21 cellular contexts compared by ENCODE assay signal in genomic region chr7:152851326-152851725, GRCh38.
DNase-seq lines count a peak whose midpoint lies in the region; ATAC-seq, FAIRE-seq and TF ChIP-seq lines count a peak whose summit lies in the region.
"Had no signal": no experiment of that assay in that cellular context is flagged by ENCODE, and none has a peak within 500 bp of the region (broad histone marks: within the 10 kb centered on the region; RNA-seq: fewer than 3 reads in every experiment).

No MANE protein-coding gene starts in this region.

- no peaks in the 10 kb centered on the region for H3K9me2 ChIP-seq in GM23338 (ENCODE audit: insufficient read depth)

- no peak overlapping the region for H3K27ac ChIP-seq in GM23338 (ENCODE audit: low read depth)
- H3K27ac ChIP-seq in K562 (ENCODE audit: extremely low read depth, low read depth, low read length) = no peak overlapping the region
- H3K27ac ChIP-seq: A549, KMS-11 had no signal

- no TSS peak for BruUV-seq in K562 (replicated peaks; lab: Mats Ljungman, UMichigan)

- H3F3A ChIP-seq in GM23338 (replicated peaks; ENCODE audit: low read depth) = no peaks in the 10 kb centered on the region

- in situ Hi-C loops in K562 (cut with MboI) = no loop called here

- H3K36me3 Mint-ChIP-seq in GM23338 (ENCODE audit: low read depth) = peaks cover 31% of the 10 kb centered on the region
- H3K36me3 Mint-ChIP-seq in nephron progenitor cell (ENCODE audit: low read depth) = peaks cover 55% of the 10 kb centered on the region

- POLR2A ChIA-PET in K562 (lab: Yijun Ruan, JAX) = no interaction called here

- H3K4me1 Mint-ChIP-seq in GM23338 = no peaks in the 10 kb centered on the region
- peaks cover 18% of the 10 kb centered on the region for H3K4me1 Mint-ChIP-seq in nephron progenitor cell

- H3K27me3 Mint-ChIP-seq in GM23338 (ENCODE audit: insufficient read depth, low read depth, poor library complexity) (peaks cover 10% of the 10 kb centered on the region), nephron progenitor cell (ENCODE audit: low read depth, poor library complexity) (no peaks in the 10 kb centered on the region)
- H3K27me3 Mint-ChIP-seq: CD4-positive, alpha-beta memory T cell had no signal

- TF ChIP-seq POLR2A in K562 (conservative IDR thresholded peaks at IDR 0.05) = no peak

- no peaks in the 10 kb centered on the region; the same call in 1 of the 2 replicates for H4K20me1 ChIP-seq in GM23338 (replicated peaks; ENCODE audit: insufficient read depth)
- H4K20me1 ChIP-seq in K562 (replicated peaks; ENCODE audit: control insufficient read depth, insufficient read depth, low read length) = no peaks in the 10 kb centered on the region; the same call in 1 of the 2 replicates

- H3K9me1 ChIP-seq in K562 (ENCODE audit: control insufficient read depth, insufficient read depth, low read length) = no peaks in the 10 kb centered on the region

- DNase-seq in AG08395 (ENCODE audit: low spot score) (peak; percentile 2), GM23338 (ENCODE audit: low spot score) (no peak), K562 (ENCODE audit: extremely low read depth in 1 of 4, low spot score in 3 of 4) (peak in 1 of 4 experiments; percentile 11), nephron progenitor cell (no peak), NOMO-1 (lab: John Stamatoyannopoulos, UW; ENCODE audit: unreplicated experiment in 2 of 2) (no peak)
- DNase-seq: CD4-positive, alpha-beta memory T cell; COR-L47; IMR-90; NCI-H1048; NCI-H1417; NCI-H1694; NCI-H2029 treated with DMSO at 0.1 percent for 48 hours; NCI-H2227 treated with DMSO at 0.1 percent for 48 hours; NCI-H526 treated with DMSO at 0.1 percent for 48 hours; T-helper 1 cell had no signal

- WGBS in K562 (ENCODE audit: insufficient coverage, low coverage, missing lambda C conversion rate) = 86% methylated on average over 15 of the region's 15 CpGs

- H3K9me3 Mint-ChIP-seq in GM23338 = no peaks in the 10 kb centered on the region
- no peaks in the 10 kb centered on the region for H3K9me3 Mint-ChIP-seq in nephron progenitor cell
- H3K9me3 Mint-ChIP-seq: CD4-positive, alpha-beta memory T cell had no signal

- no peaks in the 10 kb centered on the region for H3K79me2 ChIP-seq in GM23338 (replicated peaks; ENCODE audit: insufficient read depth)
- H3K79me2 ChIP-seq in K562 (ENCODE audit: control insufficient read depth, insufficient read depth, low read length) = no peaks in the 10 kb centered on the region

- H3K27ac Mint-ChIP-seq in GM23338 (peak overlapping the region; percentile 22; the same call in 1 of the 2 replicates), nephron progenitor cell (peak overlapping the region; percentile 33)
- H3K27ac Mint-ChIP-seq: CD4-positive, alpha-beta memory T cell had no signal

- no peaks in the 10 kb centered on the region for H3K9me3 ChIP-seq in K562 (replicated peaks; ENCODE audit: control insufficient read depth, insufficient read depth, low read depth, low read length)
- H3K9me3 ChIP-seq: A549, HAP-1 had no signal

- no peak overlapping the region for H3K4me3 Mint-ChIP-seq in GM23338
- H3K4me3 Mint-ChIP-seq in nephron progenitor cell = no peak overlapping the region
- H3K4me3 Mint-ChIP-seq: CD4-positive, alpha-beta memory T cell had no signal

- H3K4me3 ChIP-seq in GM23338 (no peak overlapping the region), K562 (no peak overlapping the region)
- H3K4me3 ChIP-seq: A549, HAP-1 had no signal

- no peak for ATAC-seq in GM23338
- ATAC-seq in K562 = no peak
- ATAC-seq in GM21526 (IDR thresholded peaks at IDR 0.05; ENCODE audit: low FRiP score, unreplicated experiment) = no peak
- ATAC-seq in GM21367 (IDR thresholded peaks at IDR 0.05; ENCODE audit: unreplicated experiment) = no peak
- ATAC-seq: A549 had no signal

- H2AFZ ChIP-seq in GM23338 = no peak overlapping the region
- H2AFZ ChIP-seq in K562 (ENCODE audit: low read depth, low read length) = no peak overlapping the region

- intact Hi-C loops in K562 (cut with micrococcal nuclease) = no loop called here

- H3K9ac ChIP-seq in K562 (ENCODE audit: insufficient read depth in 1 of 2, low read depth in 2 of 2, low read length in 2 of 2) = peak overlapping the region in 1 of 2 experiments; percentile 71; a peak in 1 of 4 replicates
- H3K9ac ChIP-seq: KMS-11 had no signal

- FAIRE-seq in K562 (lab: Jason Lieb, UNC) = no peak
- FAIRE-seq: A549, G401.6 had no signal

- CTCF ChIA-PET in K562 (lab: Yijun Ruan, JAX; ENCODE audit: low intra/inter-chr PET ratio) = no interaction called here

- H3K27me3 ChIP-seq in GM23338 (ENCODE audit: insufficient read depth) = no peaks in the 10 kb centered on the region
- no peaks in the 10 kb centered on the region for H3K27me3 ChIP-seq in K562 (ENCODE audit: control insufficient read depth in 2 of 2, insufficient read depth in 2 of 2, low read length in 2 of 2)

- H3K4me1 ChIP-seq in GM23338 (ENCODE audit: insufficient read depth) (no peaks in the 10 kb centered on the region), K562 (replicated peaks in 1 of 2; ENCODE audit: control insufficient read depth in 2 of 2, insufficient read depth in 2 of 2, low read length in 2 of 2) (peaks cover 0 to 11% of the 10 kb centered on the region in 2 experiments; a peak in 1 of 5 replicates)
- H3K4me1 ChIP-seq: A549, HAP-1 had no signal

- H3K4me2 ChIP-seq in GM23338 (no peak overlapping the region), K562 (ENCODE audit: insufficient read depth, low read length) (no peak overlapping the region)
- H3K4me2 ChIP-seq: A549, KMS-11 had no signal

- no peak for TF ChIP-seq EP300 in K562 (IDR thresholded peaks at IDR 0.05; ENCODE audit: low read length)

- TF ChIP-seq RAD21 in K562 (CRISPR knock-in tag; conservative IDR thresholded peaks at IDR 0.05 in 1 of 2, IDR thresholded peaks at IDR 0.05 in 1 of 2) = no peak

- TF ChIP-seq CTCF in GM23338 (conservative IDR thresholded peaks at IDR 0.05; ENCODE audit: low read depth in 2 of 2) = no peak
- no peak for TF ChIP-seq CTCF in K562 (IDR thresholded peaks at IDR 0.05 in 2 of 3, conservative IDR thresholded peaks at IDR 0.05 in 1 of 3; ENCODE audit: insufficient read depth in 2 of 3, low read depth in 1 of 3, low read length in 3 of 3)
- no peak for TF ChIP-seq CTCF in nephron progenitor cell (IDR thresholded peaks at IDR 0.05)

- H3K36me3 ChIP-seq in GM23338 (ENCODE audit: insufficient read depth) (peaks cover 4% of the 10 kb centered on the region), K562 (ENCODE audit: control insufficient read depth, insufficient read depth, low read length) (peaks cover 15% of the 10 kb centered on the region; the same call in 1 of the 3 replicates)
- H3K36me3 ChIP-seq: HAP-1 had no signal

TF ChIP-seq in GM23338, 12 proteins besides CTCF, POLR2A, EP300 and RAD21 (continues in another document):
- TF ChIP-seq STAT1 (IDR thresholded peaks at IDR 0.05; ENCODE audit: unreplicated experiment) (no peak), EZH2phosphoT487 (IDR thresholded peaks at IDR 0.05; ENCODE audit: unreplicated experiment) (no peak), JUNB (IDR thresholded peaks at IDR 0.05; ENCODE audit: unreplicated experiment) (no peak)

TF ChIP-seq in K562, 482 proteins besides CTCF, POLR2A, EP300 and RAD21:
- TF ChIP-seq ZNF253 (CRISPR knock-in tag; conservative IDR thresholded peaks at IDR 0.05) = no peak
- TF ChIP-seq, protein P1, sequence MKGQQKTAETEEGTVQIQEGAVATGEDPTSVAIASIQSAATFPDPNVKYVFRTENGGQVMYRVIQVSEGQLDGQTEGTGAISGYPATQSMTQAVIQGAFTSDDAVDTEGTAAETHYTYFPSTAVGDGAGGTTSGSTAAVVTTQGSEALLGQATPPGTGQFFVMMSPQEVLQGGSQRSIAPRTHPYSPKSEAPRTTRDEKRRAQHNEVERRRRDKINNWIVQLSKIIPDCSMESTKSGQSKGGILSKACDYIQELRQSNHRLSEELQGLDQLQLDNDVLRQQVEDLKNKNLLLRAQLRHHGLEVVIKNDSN (CRISPR knock-in tag; IDR thresholded peaks at IDR 0.05) = 0 out of 2 replicates have a peak, but pooled peaks have one; percentile 8
